In genomic region chr6:108123946-108124345, GRCh38 we compare ENCODE assay signal across 21 cellular contexts. TPM values are rescaled to one million over a fixed set of nuclear protein-coding genes. Genes with fewer than 3 reads are reported as not detected.
DNase-seq lines count a peak whose midpoint lies in the region; ATAC-seq, FAIRE-seq and TF ChIP-seq lines count a peak whose summit lies in the region.
"Had no signal": no experiment of that assay in that cellular context is flagged by ENCODE, and none has a peak within 500 bp of the region (broad histone marks: within the 10 kb centered on the region; RNA-seq: fewer than 3 reads in every experiment).

No MANE protein-coding gene starts in this region.

- no peak overlapping the region for H2BK5ac ChIP-seq in H1 (ENCODE audit: low read depth, low read length)

- H3K9me3 ChIP-seq in H1 (ENCODE audit: insufficient read depth in 2 of 2, low read depth in 1 of 2, low read length in 1 of 2) (no peaks in the 10 kb centered on the region), parathyroid adenoma (ENCODE audit: control insufficient read depth, low read length) (no peaks in the 10 kb centered on the region)
- H3K9me3 ChIP-seq: A549, Caco-2, Peyer's patch had no signal

- H3K27me3 ChIP-seq in H1 (replicated peaks in 1 of 4; ENCODE audit: control insufficient read depth in 3 of 4, extremely low read depth in 1 of 4, insufficient read depth in 3 of 4, low read length in 3 of 4): peaks cover 60 to 86% (median 82%) of the 10 kb centered on the region in 4 experiments
- H3K27me3 ChIP-seq in parathyroid adenoma (ENCODE audit: control insufficient read depth, insufficient read depth, low read length): no peaks in the 10 kb centered on the region

- H2BK12ac ChIP-seq in H1 (ENCODE audit: low read depth, low read length): no peak overlapping the region

- WGBS in H1 (ENCODE audit: extremely low coverage in 1 of 2, insufficient coverage in 1 of 2, insufficient read length in 1 of 2, insufficient replicate concordance in 2 of 2, low coverage in 1 of 2, low lambda C conversion rate in 2 of 2, missing lambda C conversion rate in 1 of 2), 2 experiments: 14% methylated on average over 7 of the region's 7 CpGs; no CpG with 5 or more reads in 1 of the 2 experiments

- DNase-seq in NCI-H748 (lab: John Stamatoyannopoulos, UW; ENCODE audit: unreplicated experiment) (peak; percentile 23), NCI-H748 treated with DMSO at 0.1 percent for 48 hours (lab: John Stamatoyannopoulos, UW) (no peak), H1 (ENCODE audit: low read depth in 1 of 2, low spot score in 2 of 2) (peak in 1 of 2 experiments; percentile 55), head of caudate nucleus (no peak), T-cell (no peak)
- no peak for DNase-seq in activated CD4-positive, alpha-beta T cell treated with anti-CD3 and anti-CD28 coated beads for 36 hours
- DNase-seq: Caco-2, HFFc6, NCI-H1105, NCI-H2029, NCI-H226, NCI-H774, Peyer's patch, SHP77 had no signal

- ATAC-seq in activated CD4-positive, alpha-beta T cell treated with anti-CD3 and anti-CD28 coated beads for 36 hours: no peak
- no peak for ATAC-seq in T-cell (replicated peaks in 1 of 4)
- ATAC-seq: A549, GM12878 had no signal

- peaks cover 74% of the 10 kb centered on the region for H3K27me3 Mint-ChIP-seq in activated CD4-positive, alpha-beta T cell treated with anti-CD3 and anti-CD28 coated beads for 36 hours
- peaks cover 78 to 85% of the 10 kb centered on the region in 2 donors for H3K27me3 Mint-ChIP-seq in T-cell

- TF ChIP-seq CTCF in H1 (IDR thresholded peaks at IDR 0.05; ENCODE audit: control extremely low read depth in 1 of 3, insufficient read depth in 1 of 3, low read depth in 1 of 3, low read length in 3 of 3): no peak
- no peak for TF ChIP-seq CTCF in parathyroid adenoma (IDR thresholded peaks at IDR 0.05)

- no peak overlapping the region for H3K4ac ChIP-seq in H1 (replicated peaks; ENCODE audit: insufficient read length, low read depth, low read length)

- no peak overlapping the region for H3K27ac Mint-ChIP-seq in activated CD4-positive, alpha-beta T cell treated with anti-CD3 and anti-CD28 coated beads for 36 hours
- no peak overlapping the region for H3K27ac Mint-ChIP-seq in T-cell
- H3K27ac Mint-ChIP-seq: CD14-positive monocyte, HFFc6 had no signal

- intact Hi-C loops in head of caudate nucleus (cut with DNase I): no loop called here
- intact Hi-C loops in activated CD4-positive, alpha-beta T cell treated with anti-CD3 and anti-CD28 coated beads for 36 hours (cut with DNase I, micrococcal nuclease): no loop called here

- H3K9ac ChIP-seq in H1 (replicated peaks in 1 of 4; ENCODE audit: extremely low read depth in 1 of 4, low read depth in 3 of 4, low read length in 3 of 4) (no peak overlapping the region), parathyroid adenoma (no peak overlapping the region)
- H3K9ac ChIP-seq: KMS-11 had no signal

- H3K4me1 ChIP-seq in H1 (replicated peaks in 1 of 4; ENCODE audit: control insufficient read depth in 3 of 4, insufficient read depth in 4 of 4, low read length in 3 of 4) (peaks cover 7 to 13% (median 8%) of the 10 kb centered on the region in 4 experiments), parathyroid adenoma (peaks cover 20% of the 10 kb centered on the region)

- H4K91ac ChIP-seq in H1 (replicated peaks; ENCODE audit: insufficient read length, low read length): no peak overlapping the region

- POLR2A ChIA-PET in H1 (lab: Charles Lee; ENCODE audit: partially characterized antibody) (interaction anchor here (0.7 to 2.2 kb wide), 3 partner anchors 8 to 39 kb away, joined by 3 to 7 read pairs (median 4); no protein-coding TSS in a partner anchor), T-cell (lab: Charles Lee) (no interaction called here)
- POLR2A ChIA-PET in activated CD4-positive, alpha-beta T cell treated with anti-CD3 and anti-CD28 coated beads for 36 hours (lab: Charles Lee): no interaction called here

- no peak for TF ChIP-seq POLR2A in H1 (IDR thresholded peaks at IDR 0.05; ENCODE audit: control extremely low read depth in 1 of 2, low read depth in 2 of 2, low read length in 2 of 2)

- H4K5ac ChIP-seq in H1 (ENCODE audit: insufficient read length, low read depth, low read length): no peak overlapping the region

- TF ChIP-seq RAD21 in Ishikawa (IDR thresholded peaks at IDR 0.05; ENCODE audit: low read depth) (no peak), H1 (IDR thresholded peaks at IDR 0.05 in 1 of 2, conservative IDR thresholded peaks at IDR 0.05 in 1 of 2; ENCODE audit: low read depth in 2 of 2, low read length in 2 of 2) (no peak)

- H3K56ac ChIP-seq in H1 (replicated peaks; ENCODE audit: insufficient read length, low read depth, low read length): no peak overlapping the region

- no peak overlapping the region for H2BK120ac ChIP-seq in H1 (replicated peaks; ENCODE audit: low read depth, low read length)

- 0 out of 2 replicates have a peak, but pooled peaks cover 2% of the 10 kb centered on the region for H3K79me1 ChIP-seq in H1 (ENCODE audit: low read depth, low read length)

- no peak overlapping the region for H3K18ac ChIP-seq in H1 (ENCODE audit: extremely low read depth, low read length)

- H4K8ac ChIP-seq in H1 (ENCODE audit: extremely low read depth, insufficient read depth, low read length): no peak overlapping the region

- H3K14ac ChIP-seq in H1 (ENCODE audit: insufficient read length): no peak overlapping the region

- CTCF ChIA-PET in H1 (lab: Charles Lee; ENCODE audit: partially characterized antibody): interaction anchor here (0.9 to 2.7 kb wide), 6 partner anchors 9 to 52 kb away, joined by 3 to 10 read pairs (median 6); partner anchors contain the start of gene NR2E1
- CTCF ChIA-PET in activated CD4-positive, alpha-beta T cell treated with anti-CD3 and anti-CD28 coated beads for 36 hours (lab: Charles Lee): interaction anchor here (0.7 kb wide), 1 partner anchor 45 kb away, joined by 3 read pairs; no protein-coding TSS in a partner anchor
- CTCF ChIA-PET in T-cell (lab: Charles Lee): no interaction called here

- H3K27ac ChIP-seq in H1 (ENCODE audit: low read depth, low read length) (no peak overlapping the region), parathyroid adenoma (peak overlapping the region; percentile 82)
- H3K27ac ChIP-seq: A549, KMS-11, Peyer's patch had no signal

- TF ChIP-seq EP300 in Ishikawa (IDR thresholded peaks at IDR 0.05; ENCODE audit: borderline replicate concordance) (no peak), H1 (IDR thresholded peaks at IDR 0.05; ENCODE audit: borderline replicate concordance in 1 of 2, low read depth in 2 of 2, low read length in 2 of 2) (no peak)

- H2BK15ac ChIP-seq in H1 (ENCODE audit: low read length): no peak overlapping the region

- no peak overlapping the region for H2AFZ ChIP-seq in H1 (ENCODE audit: low read length)
- peak overlapping the region; percentile 66 for H2AFZ ChIP-seq in parathyroid adenoma

- peaks cover 0 to 2% (median 0%) of the 10 kb centered on the region in 4 experiments; a peak in 1 of 8 replicates for H3K36me3 ChIP-seq in H1 (ENCODE audit: control insufficient read depth in 2 of 4, insufficient read depth in 4 of 4, low read length in 3 of 4)
- H3K36me3 ChIP-seq in parathyroid adenoma (ENCODE audit: control insufficient read depth, insufficient read depth, low read length): no peaks in the 10 kb centered on the region
- H3K36me3 ChIP-seq: Peyer's patch had no signal

- peaks cover 5 to 9% of the 10 kb centered on the region in 2 experiments for H4K20me1 ChIP-seq in H1 (replicated peaks in 1 of 2; ENCODE audit: control insufficient read depth in 1 of 2, insufficient read depth in 2 of 2, low read length in 2 of 2)

- H2BK20ac ChIP-seq in H1 (ENCODE audit: low read length): no peak overlapping the region

- H3K4me3 Mint-ChIP-seq in activated CD4-positive, alpha-beta T cell treated with anti-CD3 and anti-CD28 coated beads for 36 hours: no peak overlapping the region
- H3K4me3 Mint-ChIP-seq in T-cell: no peak overlapping the region
- H3K4me3 Mint-ChIP-seq: HFFc6 had no signal

- no peak for FAIRE-seq in H1 (lab: Jason Lieb, UNC)
- FAIRE-seq: A549, GM12878 had no signal

- H3K4me1 Mint-ChIP-seq in activated CD4-positive, alpha-beta T cell treated with anti-CD3 and anti-CD28 coated beads for 36 hours: peaks cover 8% of the 10 kb centered on the region
- H3K4me1 Mint-ChIP-seq in T-cell: peaks cover 6 to 12% (median 9%) of the 10 kb centered on the region in 3 donors

- H3K79me2 ChIP-seq in H1 (ENCODE audit: control insufficient read depth in 1 of 2, insufficient read depth in 2 of 2, low read length in 2 of 2) (no peaks in the 10 kb centered on the region), parathyroid adenoma (no peaks in the 10 kb centered on the region)

- no peak overlapping the region for H2AK5ac ChIP-seq in H1 (ENCODE audit: low read depth, low read length)

- H3K23ac ChIP-seq in H1 (ENCODE audit: insufficient read length): no peak overlapping the region

- H3K4me2 ChIP-seq in H1 (ENCODE audit: insufficient read depth in 1 of 2, low read depth in 2 of 2, low read length in 2 of 2) (peak overlapping the region in 1 of 2 experiments; percentile 16; a peak in 2 of 4 replicates), parathyroid adenoma (ENCODE audit: low read length) (peak overlapping the region; percentile 47)
- H3K4me2 ChIP-seq: A549, KMS-11 had no signal

- peaks cover 4% of the 10 kb centered on the region; the same call in 1 of the 2 replicates for H3K23me2 ChIP-seq in H1 (ENCODE audit: low read depth, low read length)

- no peaks in the 10 kb centered on the region for H3K36me3 Mint-ChIP-seq in activated CD4-positive, alpha-beta T cell treated with anti-CD3 and anti-CD28 coated beads for 36 hours (ENCODE audit: low read depth)
- no peaks in the 10 kb centered on the region for H3K36me3 Mint-ChIP-seq in T-cell

- H3K9me3 Mint-ChIP-seq in activated CD4-positive, alpha-beta T cell treated with anti-CD3 and anti-CD28 coated beads for 36 hours (ENCODE audit: low read depth): no peaks in the 10 kb centered on the region
- no peaks in the 10 kb centered on the region for H3K9me3 Mint-ChIP-seq in T-cell
- H3K9me3 Mint-ChIP-seq: HFFc6 had no signal

- no peak overlapping the region for H3K4me3 ChIP-seq in H1 (ENCODE audit: extremely low read depth in 1 of 4, insufficient read depth in 2 of 4, low read depth in 3 of 4, low read length in 4 of 4)
- peak overlapping the region; percentile 14 for H3K4me3 ChIP-seq in parathyroid adenoma (ENCODE audit: low read depth, low read length)
- H3K4me3 ChIP-seq: A549, GM12878, Peyer's patch had no signal

RNA-seq across cellular contexts. Expression of gene NR2E1, which starts 41.9 kb away (rescaled TPM):
- total RNA-seq in H1 (2021; fragmentation: NEBNext Ultra II Directional; extraction: Animal tissue kit (Norgen Biotek cat#: 25700)): not detected in 2 replicates
- polyA plus RNA-seq in H1 (2011; rRNA removed): not detected in 2 replicates
- polyA plus RNA-seq in H1 (2011; cell fraction: cytosol; rRNA removed): not detected
- not detected for polyA plus RNA-seq in H1 (2011; cell fraction: nucleus; rRNA removed)
- polyA plus RNA-seq in H1 (2012, experiment 1 of 2): not detected in 4 replicates
- polyA plus RNA-seq in H1 (2012, experiment 2 of 2): not detected
- not detected for polyA plus RNA-seq in H1 (2013, experiment 1 of 2)
- not detected for polyA plus RNA-seq in H1 (2013, experiment 2 of 2)
- polyA minus RNA-seq in H1 (2011; rRNA and poly(A)+ RNA removed): not detected in 2 replicates
- not detected for polyA minus RNA-seq in H1 (2011; cell fraction: cytosol; rRNA and poly(A)+ RNA removed)
- polyA minus RNA-seq in H1 (2011; cell fraction: nucleus; rRNA and poly(A)+ RNA removed): not detected
- total RNA-seq in activated CD4-positive, alpha-beta T cell treated with anti-CD3 and anti-CD28 coated beads for 36 hours: not detected
- not detected for total RNA-seq in T-cell
- total RNA-seq: GM12878, HFFc6, MCF 10A, Peyer's patch had no signal
- polyA plus RNA-seq: CD14-positive monocyte, GM12878 had no signal

RNA-seq across cellular contexts. Expression of gene OSTM1, which starts 49.4 kb away (rescaled TPM):
- 26.1 and 30.3 TPM in 2 replicates for total RNA-seq in H1 (2021; fragmentation: NEBNext Ultra II Directional; extraction: Animal tissue kit (Norgen Biotek cat#: 25700))
- 17.7 and 26.1 TPM in 2 replicates for polyA plus RNA-seq in H1 (2011; rRNA removed)
- polyA plus RNA-seq in H1 (2011; cell fraction: cytosol; rRNA removed): 9.2 TPM
- 29.5 TPM for polyA plus RNA-seq in H1 (2011; cell fraction: nucleus; rRNA removed)
- polyA plus RNA-seq in H1 (2012, experiment 1 of 2): 15.8 to 24.3 TPM (median 20.7 TPM) in 4 replicates
- polyA plus RNA-seq in H1 (2012, experiment 2 of 2): 2.6 TPM
- polyA plus RNA-seq in H1 (2013, experiment 1 of 2): 17.8 TPM
- polyA plus RNA-seq in H1 (2013, experiment 2 of 2): 21.8 TPM
- 6.9 and 18.7 TPM in 2 replicates for polyA minus RNA-seq in H1 (2011; rRNA and poly(A)+ RNA removed)
- polyA minus RNA-seq in H1 (2011; cell fraction: cytosol; rRNA and poly(A)+ RNA removed): 25.5 TPM
- polyA minus RNA-seq in H1 (2011; cell fraction: nucleus; rRNA and poly(A)+ RNA removed): 41.0 TPM
- total RNA-seq in activated CD4-positive, alpha-beta T cell treated with anti-CD3 and anti-CD28 coated beads for 36 hours: 1 to 10 TPM; 5.5 to 7.3 TPM
- total RNA-seq in T-cell: 10 to 100 TPM; 27.2 to 43.7 (median 39.7) TPM

Comparison
In these comparisons a context has a peak if more than half of its experiments do, and no peak if none do; other contexts are left out.
1. CTCF ChIA-PET loops: an anchor here in H1 (0.9 to 2.7 kb wide) and activated CD4-positive, alpha-beta T cell treated with anti-CD3 and anti-CD28 coated beads for 36 hours (0.7 kb wide); none called in T-cell.